Comparison of ENCODE assay signal across 7 cellular contexts in genomic region chr22:29617922-29618629, GRCh38. TPM values are rescaled to one million over a fixed set of nuclear protein-coding genes. Genes with fewer than 3 reads are reported as not detected.
DNase-seq lines count a peak whose midpoint lies in the region; ATAC-seq and TF ChIP-seq lines count a peak whose summit lies in the region.

No MANE protein-coding gene starts in this region.

- DNase-seq in Daoy (ENCODE audit: low read depth) (peak; percentile 30), breast epithelium (ENCODE audit: low spot score in 2 of 2) (no peak), neural progenitor cell (ENCODE audit: low spot score) (no peak), CD1c-positive myeloid dendritic cell (ENCODE audit: extremely low spot score) (no peak), epidermal melanocyte (ENCODE audit: insufficient read length, low spot score) (no peak)

- peaks cover 2% of the 10 kb centered on the region for H3K27me3 Mint-ChIP-seq in neural progenitor cell (ENCODE audit: insufficient read depth, low read depth)

- H3K36me3 ChIP-seq in breast epithelium (no peaks in the 10 kb centered on the region), neural progenitor cell (no peaks in the 10 kb centered on the region)

- peaks cover 5% of the 10 kb centered on the region for H3K9me3 Mint-ChIP-seq in neural progenitor cell

- H3K9ac ChIP-seq in neural progenitor cell = no peak overlapping the region

- H3K4me2 ChIP-seq in neural progenitor cell = no peak overlapping the region

- no peak for ATAC-seq in GM21529 (IDR thresholded peaks at IDR 0.05; ENCODE audit: unreplicated experiment)

- peak; percentile 93 for TF ChIP-seq EP300 in Ishikawa (IDR thresholded peaks at IDR 0.05; ENCODE audit: borderline replicate concordance)

- TF ChIP-seq CTCF in breast epithelium (IDR thresholded peaks at IDR 0.05) (no peak), neural progenitor cell (IDR thresholded peaks at IDR 0.05) (no peak)

- peaks cover 2% of the 10 kb centered on the region for H3K36me3 Mint-ChIP-seq in neural progenitor cell

- no peak overlapping the region for H3K4me3 ChIP-seq in breast epithelium
- H3K4me3 ChIP-seq in neural progenitor cell = no peak overlapping the region

- no peak overlapping the region for H3K4me3 Mint-ChIP-seq in neural progenitor cell

- H3F3A ChIP-seq in neural progenitor cell (ENCODE audit: low read depth) = no peaks in the 10 kb centered on the region

- peak overlapping the region; percentile 20 to 45 for H3K27ac ChIP-seq in breast epithelium
- H3K27ac ChIP-seq in neural progenitor cell = no peak overlapping the region

- peaks cover 27% of the 10 kb centered on the region for H3K79me2 ChIP-seq in neural progenitor cell (ENCODE audit: low read depth)

- H3K4me1 ChIP-seq in breast epithelium = peaks cover 0 to 14% of the 10 kb centered on the region in 2 donors
- H3K4me1 ChIP-seq in neural progenitor cell = no peaks in the 10 kb centered on the region

- no peak for TF ChIP-seq POLR2A in breast epithelium (IDR thresholded peaks at IDR 0.05)

- peaks cover 19% of the 10 kb centered on the region for H3K4me1 Mint-ChIP-seq in neural progenitor cell

- intact Hi-C loops in breast epithelium (cut with DNase I; ENCODE audit: low total_unique reads) = no loop called here

- H3K27me3 ChIP-seq in breast epithelium (no peaks in the 10 kb centered on the region), neural progenitor cell (no peaks in the 10 kb centered on the region)

- H3K27ac Mint-ChIP-seq in neural progenitor cell = peak overlapping the region; percentile 29

- 0 out of 2 replicates have a peak, but pooled peaks have one; percentile 2 for TF ChIP-seq RAD21 in Ishikawa (IDR thresholded peaks at IDR 0.05; ENCODE audit: low read depth)

- no peaks in the 10 kb centered on the region for H3K9me3 ChIP-seq in breast epithelium
- H3K9me3 ChIP-seq in neural progenitor cell (ENCODE audit: low read depth) = no peaks in the 10 kb centered on the region

- no peaks in the 10 kb centered on the region for H4K20me1 ChIP-seq in neural progenitor cell (ENCODE audit: low read depth)

- H2AFZ ChIP-seq in neural progenitor cell (replicated peaks) = no peak overlapping the region

TF ChIP-seq in Ishikawa, 13 proteins besides CTCF, POLR2A, EP300 and RAD21:
- TF ChIP-seq TCF12 (IDR thresholded peaks at IDR 0.05; ENCODE audit: low read depth) (peak; percentile 92), TAF1 (IDR thresholded peaks at IDR 0.05; ENCODE audit: low read depth) (no peak), YY1 (IDR thresholded peaks at IDR 0.05; ENCODE audit: low read depth) (no peak; the same call in 1 of the 2 replicates), TEAD4 (IDR thresholded peaks at IDR 0.05) (peak; percentile 88), CREB1 (IDR thresholded peaks at IDR 0.05; ENCODE audit: low read depth) (no peak), CEBPB (IDR thresholded peaks at IDR 0.05) (peak; percentile 75), NFIC (IDR thresholded peaks at IDR 0.05) (peak; percentile 78), EGR1 (IDR thresholded peaks at IDR 0.05) (no peak), FOXM1 (IDR thresholded peaks at IDR 0.05; ENCODE audit: borderline replicate concordance, low read depth) (peak; percentile 82), ZBTB7A (IDR thresholded peaks at IDR 0.05; ENCODE audit: low read depth) (no peak), MAX (IDR thresholded peaks at IDR 0.05) (peak; percentile 68; the same call in 1 of the 2 replicates), REST (IDR thresholded peaks at IDR 0.05; ENCODE audit: low read depth) (no peak), USF1 (IDR thresholded peaks at IDR 0.05) (no peak)

RNA-seq across cellular contexts. Expression of gene NF2, which starts 14.6 kb away (rescaled TPM):
- 88.3 and 113 TPM in 2 replicates for total RNA-seq in Daoy (2014; rRNA removed; shearing (Covaris generic))
- total RNA-seq in breast epithelium = 10 to 100 TPM; 21.1 to 36.1 (median 31.8) TPM
- total RNA-seq in neural progenitor cell (ENCODE audit: low replicate concordance) = 18.7 and 28.1 TPM in 2 replicates

RNA-seq across cellular contexts. Expression of gene NIPSNAP1, which starts 37.2 kb away (rescaled TPM):
- total RNA-seq in Daoy (2014; rRNA removed; shearing (Covaris generic)) = 56.9 and 57.9 TPM in 2 replicates
- total RNA-seq in breast epithelium = 10 to 100 TPM in 2 of 3 donors, 1 to 10 TPM in 1; 7.4 to 29.3 (median 28.5) TPM
- 266 and 311 TPM in 2 replicates for total RNA-seq in neural progenitor cell (ENCODE audit: low replicate concordance)
